In genomic region chr3:193592841-193593665, GRCh38 we compare ENCODE assay signal across 8 cellular contexts. TPM values are rescaled to one million over a fixed set of nuclear protein-coding genes. Genes with fewer than 3 reads are reported as not detected.
DNase-seq lines count a peak whose midpoint lies in the region; ATAC-seq, FAIRE-seq and TF ChIP-seq lines count a peak whose summit lies in the region.

TSS of gene OPA1 (plus strand) at chr3:193593208. CDS start at chr3:193593378, 170 bp downstream.

- no peaks in the 10 kb centered on the region for H3K9me2 ChIP-seq in OCI-LY1 (ENCODE audit: low read depth, low read length)

- peak within 1 kb of the TSS; percentile 92 for H3K27ac Mint-ChIP-seq in mesothelial cell of epicardium

- DNase-seq in D341Med (ENCODE audit: low spot score) = peak; percentile 98
- DNase-seq in HuH-7 (ENCODE audit: low spot score) = peak; percentile 92
- DNase-seq in activated CD8-positive, alpha-beta memory T cell treated with anti-CD3 and anti-CD28 coated beads, Interleukin-2, amount 50 U/mL, for 4 hours = peak; percentile 85
- peak; percentile 92 to 95 for DNase-seq in mesothelial cell of epicardium (ENCODE audit: low spot score in 2 of 2, unreplicated experiment in 2 of 2)
- peak; percentile 89 to 90 for DNase-seq in stimulated activated CD8-positive, alpha-beta memory T cell treated with anti-CD3 and anti-CD28 coated beads, Interleukin-15, amount 100 ng/mL, for 48 hours (ENCODE audit: low read depth in 2 of 2)

- peaks cover 41% of the 10 kb centered on the region for H3K79me2 ChIP-seq in OCI-LY1 (ENCODE audit: insufficient read depth, low read length)

- peak within 1 kb of the TSS; percentile 39 for H3K27ac ChIP-seq in OCI-LY1 (ENCODE audit: low read depth, low read length, poor library complexity, severe bottlenecking)

- peaks cover 8% of the 10 kb centered on the region for H3K36me3 Mint-ChIP-seq in mesothelial cell of epicardium

- peak within 1 kb of the TSS; percentile 82 for H2AFZ ChIP-seq in OCI-LY1 (ENCODE audit: low read length)

- H3K4me2 ChIP-seq in OCI-LY1 (ENCODE audit: low read length) = peak within 1 kb of the TSS; percentile 88

- no peaks in the 10 kb centered on the region for H3K9me3 ChIP-seq in OCI-LY1 (ENCODE audit: low read length)

- peak within 1 kb of the TSS; percentile 85 for H3K4me3 Mint-ChIP-seq in mesothelial cell of epicardium

- H3K9ac ChIP-seq in OCI-LY1 (ENCODE audit: low read length) = peak within 1 kb of the TSS; percentile 84

- no peaks in the 10 kb centered on the region for H4K20me1 ChIP-seq in OCI-LY1 (ENCODE audit: insufficient read depth, low read length)

- H3K4me3 ChIP-seq in OCI-LY1 (ENCODE audit: low read depth, low read length, poor library complexity, severe bottlenecking) = peak within 1 kb of the TSS; percentile 77

- H3K27me3 ChIP-seq in OCI-LY1 (ENCODE audit: insufficient read depth, low read length) = no peaks in the 10 kb centered on the region

- H3K9me3 Mint-ChIP-seq in mesothelial cell of epicardium = no peaks in the 10 kb centered on the region

- H3K4me1 Mint-ChIP-seq in mesothelial cell of epicardium = peaks cover 33% of the 10 kb centered on the region

- peaks cover 5% of the 10 kb centered on the region for H3K27me3 Mint-ChIP-seq in mesothelial cell of epicardium (ENCODE audit: low read depth)

- H3K36me3 ChIP-seq in OCI-LY1 (ENCODE audit: insufficient read depth, low read length) = peaks cover 14% of the 10 kb centered on the region

- peak; percentile 69 for FAIRE-seq in endometrium (lab: Jason Lieb, UNC)

- no peaks in the 10 kb centered on the region for H3F3A ChIP-seq in OCI-LY1 (ENCODE audit: insufficient read depth, low read length)

- no peak for TF ChIP-seq CTCF in OCI-LY1 (IDR thresholded peaks at IDR 0.05; ENCODE audit: low read length)
- TF ChIP-seq CTCF in mesothelial cell of epicardium (IDR thresholded peaks at IDR 0.05; ENCODE audit: unreplicated experiment) = no peak

- H3K4me1 ChIP-seq in OCI-LY1 (ENCODE audit: insufficient read depth, low read length, severe bottlenecking) = peaks cover 30% of the 10 kb centered on the region

- ATAC-seq in GM21515 (IDR thresholded peaks at IDR 0.05; ENCODE audit: unreplicated experiment) = peak; percentile 97

RNA-seq across cellular contexts. Expression of gene OPA1, which starts in this region (rescaled TPM):
- 53.4 to 60.1 TPM (median 58.7 TPM) in 3 replicates for total RNA-seq in mesothelial cell of epicardium

Comparison
In these comparisons a context has a peak if more than half of its experiments do, and no peak if none do; other contexts are left out.
1. Peak in every context shown above with its lines: DNase-seq, ATAC-seq, H3K4me3 ChIP-seq and H3K27ac ChIP-seq.